In the genomic region with DNA sequence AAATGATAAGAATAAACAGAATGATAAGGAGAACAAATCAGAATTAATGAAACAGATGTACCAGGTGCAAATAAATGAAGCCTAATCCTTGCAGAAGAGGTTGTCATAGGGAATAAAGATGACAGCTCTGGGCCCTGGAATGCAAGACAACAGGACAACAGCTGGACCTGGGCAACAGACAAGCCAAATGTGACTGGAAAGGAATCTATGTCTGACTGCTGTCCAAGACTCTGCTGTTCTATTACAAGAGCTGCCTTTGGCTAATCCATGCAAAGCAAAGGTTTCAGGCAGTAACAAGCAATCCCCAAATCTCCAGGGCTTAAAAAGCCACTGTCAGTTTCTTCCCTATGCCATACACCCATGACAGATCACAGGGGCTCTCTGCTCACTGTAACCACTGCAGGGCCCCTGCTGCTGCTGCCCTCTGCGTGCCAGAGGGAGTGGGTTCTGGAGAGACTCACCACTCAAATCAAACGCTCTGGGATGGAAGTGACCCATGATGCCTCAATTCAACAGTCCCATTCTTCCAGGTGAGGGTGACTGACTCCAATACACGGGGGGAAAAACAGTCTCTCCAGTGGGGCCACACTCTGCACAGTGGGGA, we compare ENCODE assay signal across 1 cellular context.
TF ChIP-seq lines count a peak whose summit lies in the region.

No MANE protein-coding gene starts in this region.

TF ChIP-seq in SK-N-SH, 30 proteins besides CTCF, POLR2A, EP300 and RAD21 (continued from another document):
- TF ChIP-seq ZBTB33 (IDR thresholded peaks at IDR 0.05; ENCODE audit: borderline replicate concordance, low read depth) = no peak
- TF ChIP-seq, protein P1, sequence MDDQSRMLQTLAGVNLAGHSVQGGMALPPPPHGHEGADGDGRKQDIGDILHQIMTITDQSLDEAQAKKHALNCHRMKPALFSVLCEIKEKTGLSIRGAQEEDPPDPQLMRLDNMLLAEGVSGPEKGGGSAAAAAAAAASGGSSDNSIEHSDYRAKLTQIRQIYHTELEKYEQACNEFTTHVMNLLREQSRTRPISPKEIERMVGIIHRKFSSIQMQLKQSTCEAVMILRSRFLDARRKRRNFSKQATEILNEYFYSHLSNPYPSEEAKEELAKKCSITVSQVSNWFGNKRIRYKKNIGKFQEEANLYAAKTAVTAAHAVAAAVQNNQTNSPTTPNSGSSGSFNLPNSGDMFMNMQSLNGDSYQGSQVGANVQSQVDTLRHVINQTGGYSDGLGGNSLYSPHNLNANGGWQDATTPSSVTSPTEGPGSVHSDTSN (IDR thresholded peaks at IDR 0.05) = no peak
- TF ChIP-seq EZH2phosphoT487 (IDR thresholded peaks at IDR 0.05; ENCODE audit: borderline replicate concordance, low read depth) = no peak
- TF ChIP-seq TAF1 (IDR thresholded peaks at IDR 0.05; ENCODE audit: borderline replicate concordance, low read depth, low read length) = no peak
- TF ChIP-seq, protein P2, sequence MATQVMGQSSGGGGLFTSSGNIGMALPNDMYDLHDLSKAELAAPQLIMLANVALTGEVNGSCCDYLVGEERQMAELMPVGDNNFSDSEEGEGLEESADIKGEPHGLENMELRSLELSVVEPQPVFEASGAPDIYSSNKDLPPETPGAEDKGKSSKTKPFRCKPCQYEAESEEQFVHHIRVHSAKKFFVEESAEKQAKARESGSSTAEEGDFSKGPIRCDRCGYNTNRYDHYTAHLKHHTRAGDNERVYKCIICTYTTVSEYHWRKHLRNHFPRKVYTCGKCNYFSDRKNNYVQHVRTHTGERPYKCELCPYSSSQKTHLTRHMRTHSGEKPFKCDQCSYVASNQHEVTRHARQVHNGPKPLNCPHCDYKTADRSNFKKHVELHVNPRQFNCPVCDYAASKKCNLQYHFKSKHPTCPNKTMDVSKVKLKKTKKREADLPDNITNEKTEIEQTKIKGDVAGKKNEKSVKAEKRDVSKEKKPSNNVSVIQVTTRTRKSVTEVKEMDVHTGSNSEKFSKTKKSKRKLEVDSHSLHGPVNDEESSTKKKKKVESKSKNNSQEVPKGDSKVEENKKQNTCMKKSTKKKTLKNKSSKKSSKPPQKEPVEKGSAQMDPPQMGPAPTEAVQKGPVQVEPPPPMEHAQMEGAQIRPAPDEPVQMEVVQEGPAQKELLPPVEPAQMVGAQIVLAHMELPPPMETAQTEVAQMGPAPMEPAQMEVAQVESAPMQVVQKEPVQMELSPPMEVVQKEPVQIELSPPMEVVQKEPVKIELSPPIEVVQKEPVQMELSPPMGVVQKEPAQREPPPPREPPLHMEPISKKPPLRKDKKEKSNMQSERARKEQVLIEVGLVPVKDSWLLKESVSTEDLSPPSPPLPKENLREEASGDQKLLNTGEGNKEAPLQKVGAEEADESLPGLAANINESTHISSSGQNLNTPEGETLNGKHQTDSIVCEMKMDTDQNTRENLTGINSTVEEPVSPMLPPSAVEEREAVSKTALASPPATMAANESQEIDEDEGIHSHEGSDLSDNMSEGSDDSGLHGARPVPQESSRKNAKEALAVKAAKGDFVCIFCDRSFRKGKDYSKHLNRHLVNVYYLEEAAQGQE (IDR thresholded peaks at IDR 0.05; ENCODE audit: low read depth, low read length) = no peak
- no peak for TF ChIP-seq POLR2AphosphoS5 (IDR thresholded peaks at IDR 0.05; ENCODE audit: low read depth, low read length)
- no peak for TF ChIP-seq IRF3 (IDR thresholded peaks at IDR 0.05; ENCODE audit: low read depth, low read length)
- TF ChIP-seq FOSL2 (IDR thresholded peaks at IDR 0.05; ENCODE audit: borderline replicate concordance, low read depth) = no peak
- TF ChIP-seq YY1 (IDR thresholded peaks at IDR 0.05; ENCODE audit: low read depth) = no peak
- no peak for TF ChIP-seq GABPA (IDR thresholded peaks at IDR 0.05; ENCODE audit: low read depth)
- TF ChIP-seq, protein P3, sequence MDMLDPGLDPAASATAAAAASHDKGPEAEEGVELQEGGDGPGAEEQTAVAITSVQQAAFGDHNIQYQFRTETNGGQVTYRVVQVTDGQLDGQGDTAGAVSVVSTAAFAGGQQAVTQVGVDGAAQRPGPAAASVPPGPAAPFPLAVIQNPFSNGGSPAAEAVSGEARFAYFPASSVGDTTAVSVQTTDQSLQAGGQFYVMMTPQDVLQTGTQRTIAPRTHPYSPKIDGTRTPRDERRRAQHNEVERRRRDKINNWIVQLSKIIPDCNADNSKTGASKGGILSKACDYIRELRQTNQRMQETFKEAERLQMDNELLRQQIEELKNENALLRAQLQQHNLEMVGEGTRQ (IDR thresholded peaks at IDR 0.05; ENCODE audit: borderline replicate concordance, low read depth, low read length) = no peak
- no peak for TF ChIP-seq JUND (IDR thresholded peaks at IDR 0.05)
- no peak for TF ChIP-seq ELF1 (IDR thresholded peaks at IDR 0.05)
- TF ChIP-seq RXRA (IDR thresholded peaks at IDR 0.05; ENCODE audit: borderline replicate concordance, low read depth) = no peak
- TF ChIP-seq GATA2 (CRISPR knock-in tag; IDR thresholded peaks at IDR 0.05) = peak; percentile 30; the same call in 1 of the 2 replicates
- no peak for TF ChIP-seq NFIC (IDR thresholded peaks at IDR 0.05; ENCODE audit: borderline replicate concordance)
- no peak for TF ChIP-seq SIN3A (IDR thresholded peaks at IDR 0.05; ENCODE audit: borderline replicate concordance, low read depth, low read length)
- no peak for TF ChIP-seq RFX5 (IDR thresholded peaks at IDR 0.05; ENCODE audit: low read length)
